ENCODE assay signal across 8 cellular contexts in the genomic region with DNA sequence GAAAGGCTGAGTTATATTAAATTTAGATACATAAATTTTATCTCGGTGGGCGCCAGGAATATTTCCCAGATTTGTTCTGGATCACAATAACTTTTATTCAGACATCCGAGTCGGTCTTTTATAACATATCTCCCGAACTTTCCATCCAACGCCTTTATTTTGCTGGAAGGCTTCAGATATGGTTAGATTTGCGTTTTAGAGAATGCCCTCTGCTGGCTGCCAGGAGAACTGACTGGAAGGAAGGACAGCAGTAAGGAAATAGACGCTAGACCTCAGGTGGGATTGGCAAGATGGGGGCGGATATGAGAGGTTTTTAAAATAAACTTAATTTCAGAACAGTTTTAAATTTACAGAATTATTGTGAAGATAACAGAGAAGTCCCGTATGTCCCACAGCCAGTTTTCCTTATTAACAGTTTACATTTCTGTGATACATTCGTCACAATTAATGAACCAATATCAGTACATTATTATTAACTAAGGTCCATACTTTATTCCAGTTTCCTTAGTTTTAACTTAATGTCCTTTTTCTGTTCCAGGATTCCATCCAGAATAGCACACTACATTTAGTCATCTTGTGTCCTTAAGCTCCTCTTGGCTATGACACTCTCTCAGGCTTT. TPM values are rescaled to one million over a fixed set of nuclear protein-coding genes. Genes with fewer than 3 reads are reported as not detected.
DNase-seq lines count a peak whose midpoint lies in the region; ATAC-seq and TF ChIP-seq lines count a peak whose summit lies in the region.

No MANE protein-coding gene starts in this region.

- DNase-seq in ACHN (peak; percentile 45), GM12865 (ENCODE audit: low read depth) (peak; percentile 55), NCI-H2029 treated with DMSO at 0.1 percent for 48 hours (lab: John Stamatoyannopoulos, UW) (peak; percentile 41), activated B cell treated with CpG ODN at 0.5 μM for 24 hours (no peak), naive B cell (peak; percentile 36), middle frontal gyrus (ENCODE audit: extremely low spot score, low spot score) (no peak)

- POLR2A ChIA-PET in activated B cell treated with CpG ODN at 0.5 μM for 24 hours (lab: Charles Lee), result interaction anchor here (1.4 kb wide), 1 partner anchor 18 kb away, joined by 3 read pairs; no protein-coding TSS in a partner anchor

- intact Hi-C loops in activated B cell treated with CpG ODN at 0.5 μM for 24 hours (cut with micrococcal nuclease), result loop anchor here (1.0 to 10.0 kb wide), 3 partner anchors 18 to 1602 kb away; a partner anchor contains a TSS

- no peaks in the 10 kb centered on the region for H3K9me3 Mint-ChIP-seq in activated B cell treated with CpG ODN at 0.5 μM for 24 hours
- H3K9me3 Mint-ChIP-seq in naive B cell, result no peaks in the 10 kb centered on the region

- CTCF ChIA-PET in activated B cell treated with CpG ODN at 0.5 μM for 24 hours (lab: Charles Lee), result interaction anchor here (1.4 kb wide), 1 partner anchor 17 kb away, joined by 17 read pairs; no protein-coding TSS in a partner anchor

- ATAC-seq in activated B cell treated with CpG ODN at 0.5 μM for 24 hours (ENCODE audit: low read depth) (no peak), naive B cell (ENCODE audit: low read depth in 2 of 2) (no peak), HG02870 (IDR thresholded peaks at IDR 0.05; ENCODE audit: unreplicated experiment) (no peak)

- 9 to 14% methylated on average over 11 of the region's 11 CpGs for WGBS in esophagus, 2 donors

- TF ChIP-seq CTCF in GM12865 (IDR thresholded peaks at IDR 0.05; ENCODE audit: insufficient read depth, low read depth, low read length, missing control alignments) (peak; percentile 62), activated B cell treated with CpG ODN at 0.5 μM for 24 hours (IDR thresholded peaks at IDR 0.05) (no peak)

- peak overlapping the region; percentile 92 for H3K27ac Mint-ChIP-seq in activated B cell treated with CpG ODN at 0.5 μM for 24 hours
- H3K27ac Mint-ChIP-seq in naive B cell, result peak overlapping the region; percentile 60 to 99 (median 94)

- H3K4me3 ChIP-seq in GM12865 (ENCODE audit: low read depth, low read length), result no peak overlapping the region
- peak overlapping the region; percentile 9 to 21 for H3K4me3 ChIP-seq in esophagus (ENCODE audit: low read depth in 1 of 2, low read length in 2 of 2)

- no peaks in the 10 kb centered on the region for H3K36me3 ChIP-seq in esophagus (ENCODE audit: control insufficient read depth in 2 of 2, insufficient read depth in 2 of 2, low read length in 1 of 2)

- H3K36me3 Mint-ChIP-seq in activated B cell treated with CpG ODN at 0.5 μM for 24 hours (ENCODE audit: low read depth) (peaks cover 29% of the 10 kb centered on the region), naive B cell (peaks cover 0 to 17% of the 10 kb centered on the region in 2 donors)

- no peaks in the 10 kb centered on the region for H3K9me3 ChIP-seq in esophagus (ENCODE audit: control insufficient read depth in 2 of 2, insufficient read depth in 1 of 2, low read depth in 1 of 2, low read length in 1 of 2)

- H3K27me3 Mint-ChIP-seq in activated B cell treated with CpG ODN at 0.5 μM for 24 hours (no peaks in the 10 kb centered on the region), naive B cell (peaks cover 0 to 7% (median 0%) of the 10 kb centered on the region in 3 donors)

- peak overlapping the region; percentile 87 to 95 for H3K27ac ChIP-seq in esophagus (ENCODE audit: low read depth in 2 of 2, low read length in 1 of 2)

- H3K27me3 ChIP-seq in esophagus (ENCODE audit: control insufficient read depth in 1 of 2, insufficient read depth in 2 of 2, low read length in 2 of 2), result no peaks in the 10 kb centered on the region

- H3K4me3 Mint-ChIP-seq in activated B cell treated with CpG ODN at 0.5 μM for 24 hours, result peak overlapping the region; percentile 89
- peak overlapping the region; percentile 91 to 97 (median 94) for H3K4me3 Mint-ChIP-seq in naive B cell

- H3K4me1 ChIP-seq in esophagus (ENCODE audit: control insufficient read depth in 2 of 2, insufficient read depth in 2 of 2, low read length in 1 of 2), result peaks cover 0 to 4% of the 10 kb centered on the region in 2 donors

- in situ Hi-C loops in ACHN (cut with HindIII; ENCODE audit: low pct_ligation_motif_present, low pct_unique_long_range_greater_than_20kb, low sequenced_read_pairs), result no loop called here

- H3K4me1 Mint-ChIP-seq in activated B cell treated with CpG ODN at 0.5 μM for 24 hours (peaks cover 31% of the 10 kb centered on the region), naive B cell (peaks cover 23 to 29% (median 27%) of the 10 kb centered on the region in 3 donors)

RNA-seq across cellular contexts. Expression of a gene that starts 4.6 kb away (rescaled TPM):
- total RNA-seq in activated B cell treated with CpG ODN at 0.5 μM for 24 hours, result 11.2 and 12.0 TPM in 2 replicates
- polyA plus RNA-seq in esophagus (1 to 10 TPM; 2.4 to 9.9 TPM), naive B cell (ENCODE audit: low read depth in 6 of 6) (1 to 10 TPM in 5 of 6 donors, not detected in 1; 1.2 to 3.8 (median 2.2) TPM)

RNA-seq across cellular contexts. Expression of a gene that starts 7.2 kb away (rescaled TPM):
- total RNA-seq in activated B cell treated with CpG ODN at 0.5 μM for 24 hours, result 48.2 and 49.7 TPM in 2 replicates
- 10 to 100 TPM; 20.0 to 29.3 TPM for polyA plus RNA-seq in esophagus
- 10 to 100 TPM; 10.9 to 24.0 (median 14.5) TPM for polyA plus RNA-seq in naive B cell (ENCODE audit: low read depth in 6 of 6)

RNA-seq across cellular contexts. Expression of a gene that starts 40.7 kb away (rescaled TPM):
- total RNA-seq in activated B cell treated with CpG ODN at 0.5 μM for 24 hours, result 0.10 and 0.16 TPM in 2 replicates
- under 1 TPM; 0.18 to 0.22 TPM for polyA plus RNA-seq in esophagus
- polyA plus RNA-seq in naive B cell (ENCODE audit: low read depth in 6 of 6), result not detected

Comparison
In these comparisons a context has a peak if more than half of its experiments do, and no peak if none do; other contexts are left out.
1. DNase-seq: peak in ACHN (single experiment), GM12865 (single experiment), NCI-H2029 treated with DMSO at 0.1 percent for 48 hours (single experiment) and naive B cell (single experiment); none in activated B cell treated with CpG ODN at 0.5 μM for 24 hours (single experiment) and middle frontal gyrus (single experiment).